In the genomic region with DNA sequence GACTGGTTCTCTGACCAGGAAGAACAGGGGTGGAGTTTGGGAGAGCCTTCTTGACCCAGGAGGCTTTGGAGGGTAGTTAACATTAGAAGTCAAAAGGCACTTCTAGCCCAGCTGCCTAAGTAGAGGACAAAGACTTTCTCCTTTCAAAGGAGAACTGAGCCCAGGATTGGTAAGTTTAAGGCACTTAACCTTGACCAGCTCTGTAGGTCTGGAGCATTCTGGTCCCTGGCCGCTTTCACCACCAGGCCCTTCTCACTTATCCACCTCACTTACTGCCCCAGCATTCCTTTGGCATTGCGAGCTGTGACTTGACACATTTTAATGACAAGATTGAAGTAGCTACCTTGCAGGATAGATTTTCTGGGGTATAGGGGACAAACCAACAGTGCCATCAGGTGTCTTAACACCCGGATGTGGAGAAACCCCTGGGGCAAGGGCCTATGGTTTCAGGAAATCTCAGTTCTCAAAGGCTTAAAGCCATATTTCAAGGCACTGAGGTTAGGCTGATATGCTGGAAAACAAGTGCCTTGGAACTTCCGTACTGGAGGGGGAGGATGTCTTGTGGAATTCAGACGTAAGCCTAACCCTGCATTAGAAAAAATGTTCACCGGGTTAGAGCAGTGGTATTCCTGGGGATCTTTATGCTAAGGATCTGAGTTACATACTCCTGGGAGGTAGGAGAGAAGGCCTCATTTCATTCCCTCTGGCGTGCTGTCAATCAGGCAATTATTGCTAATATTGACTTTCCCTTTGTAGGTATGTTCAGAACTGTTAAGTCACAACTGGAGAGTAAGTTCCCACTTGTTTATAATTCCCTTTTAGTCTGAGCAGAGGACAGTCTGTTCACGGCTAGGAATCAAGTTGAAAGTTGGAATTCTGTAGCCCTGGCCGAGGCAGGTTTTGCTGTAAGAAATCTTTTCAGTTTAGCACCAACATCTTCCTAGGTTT, we compare ENCODE assay signal across 1 cellular context.
TF ChIP-seq lines count a peak whose summit lies in the region.

No MANE protein-coding gene starts in this region.

TF ChIP-seq in IMR-90, 13 proteins besides CTCF, POLR2A, EP300 and RAD21:
- TF ChIP-seq ELK1 (IDR thresholded peaks at IDR 0.05; ENCODE audit: borderline replicate concordance, low read depth, low read length) (no peak), MAZ (IDR thresholded peaks at IDR 0.05; ENCODE audit: borderline replicate concordance, low read depth, low read length) (no peak), MAFK (IDR thresholded peaks at IDR 0.05; ENCODE audit: low read depth, low read length) (no peak), MXI1 (IDR thresholded peaks at IDR 0.05; ENCODE audit: borderline replicate concordance, low read depth, low read length) (no peak), CEBPB (IDR thresholded peaks at IDR 0.05; ENCODE audit: low read depth, low read length) (no peak), NFE2L2 (IDR thresholded peaks at IDR 0.05; ENCODE audit: low read depth, low read length) (no peak), USF2 (IDR thresholded peaks at IDR 0.05; ENCODE audit: low read depth, low read length) (no peak), BHLHE40 (IDR thresholded peaks at IDR 0.05; ENCODE audit: low read depth, low read length) (no peak), RFX5 (IDR thresholded peaks at IDR 0.05; ENCODE audit: low read depth, low read length) (no peak), CHD1 (IDR thresholded peaks at IDR 0.05; ENCODE audit: low read depth, low read length) (no peak), SMC3 (IDR thresholded peaks at IDR 0.05; ENCODE audit: low read depth, low read length) (no peak), RCOR1 (IDR thresholded peaks at IDR 0.05; ENCODE audit: insufficient replicate concordance, low read length) (no peak), FOS (IDR thresholded peaks at IDR 0.05; ENCODE audit: low read depth, low read length) (no peak)
